ENCODE assay signal across 16 cellular contexts in the genomic region with DNA sequence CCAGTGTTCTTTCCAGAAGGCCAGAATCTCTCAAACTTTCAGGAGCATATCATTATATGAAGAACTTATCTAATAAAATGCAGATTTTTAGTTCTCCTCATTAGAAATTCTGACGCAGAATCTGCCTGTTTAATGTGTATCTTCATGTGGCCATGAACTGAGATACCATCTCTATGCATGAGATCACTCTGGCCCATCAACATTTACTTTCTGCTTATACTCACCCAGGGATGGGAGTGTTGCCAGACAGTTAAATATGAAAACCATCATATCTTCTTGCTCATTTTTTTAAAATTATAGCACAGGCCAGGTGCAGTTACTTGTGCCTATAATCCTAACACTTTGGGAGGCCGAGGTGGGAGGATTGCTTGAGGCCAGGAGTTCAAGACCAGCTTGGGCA.
"Had no signal": no experiment of that assay in that cellular context is flagged by ENCODE, and none has a peak within 500 bp of the region (broad histone marks: within the 10 kb centered on the region; RNA-seq: fewer than 3 reads in every experiment).

No MANE protein-coding gene starts in this region.

- H3K4me3 Mint-ChIP-seq: activated CD4-positive, alpha-beta T cell treated with anti-CD3 and anti-CD28 coated beads for 36 hours; activated naive CD8-positive, alpha-beta T cell; activated T-helper 1 cell treated with anti-CD3 and anti-CD28 coated beads, Interleukin-12 subunit alpha, Interleukin-12 subunit beta, Interleukin-2, Interleukin-4 antibody, amounts not matched to agents 30 ng/mL and 10 ng/mL and 1 ng/mL, durations not matched to agents 14 hours and 24 hours and 36 hours; naive B cell; neural progenitor cell; stimulated activated memory B cell treated with anti-CD40 and anti-IgM and Interleukin-4, amounts not matched to agents 10 μg/mL and 1 μg/mL and 100 μg/mL, for 72 hours; T-helper 2 cell treated with Interferon-gamma antibody and Interleukin-4, amounts not matched to agents 5 μg/mL and 100 μg/mL, for 36 hours; WTC11 had no signal

- H3K27ac Mint-ChIP-seq: activated CD4-positive, alpha-beta T cell treated with anti-CD3 and anti-CD28 coated beads for 36 hours; activated naive CD8-positive, alpha-beta T cell; activated T-helper 1 cell treated with anti-CD3 and anti-CD28 coated beads, Interleukin-12 subunit alpha, Interleukin-12 subunit beta, Interleukin-2, Interleukin-4 antibody, amounts not matched to agents 30 ng/mL and 10 ng/mL and 1 ng/mL, durations not matched to agents 14 hours and 24 hours and 36 hours; naive B cell; neural progenitor cell; stimulated activated memory B cell treated with anti-CD40 and anti-IgM and Interleukin-4, amounts not matched to agents 10 μg/mL and 1 μg/mL and 100 μg/mL, for 72 hours; T-helper 2 cell treated with Interferon-gamma antibody and Interleukin-4, amounts not matched to agents 5 μg/mL and 100 μg/mL, for 36 hours; WTC11 had no signal

- H3K9me3 Mint-ChIP-seq: activated T-helper 1 cell treated with anti-CD3 and anti-CD28 coated beads, Interleukin-12 subunit alpha, Interleukin-12 subunit beta, Interleukin-2, Interleukin-4 antibody, amounts not matched to agents 30 ng/mL and 10 ng/mL and 1 ng/mL, durations not matched to agents 14 hours and 24 hours and 36 hours; neural progenitor cell; T-helper 2 cell treated with Interferon-gamma antibody and Interleukin-4, amounts not matched to agents 5 μg/mL and 100 μg/mL, for 36 hours had no signal

- H3K4me3 ChIP-seq: colonic mucosa, left lung, neural progenitor cell had no signal

- H3K27me3 Mint-ChIP-seq: activated naive CD8-positive, alpha-beta T cell had no signal

- ATAC-seq: activated CD4-positive, alpha-beta T cell treated with anti-CD3 and anti-CD28 coated beads for 36 hours; left lung; stimulated activated memory B cell treated with anti-CD40 and anti-IgM and Interleukin-4, amounts not matched to agents 10 μg/mL and 1 μg/mL and 100 μg/mL, for 72 hours; WTC11 had no signal

- H3K36me3 Mint-ChIP-seq: activated naive CD8-positive, alpha-beta T cell; stimulated activated memory B cell treated with anti-CD40 and anti-IgM and Interleukin-4, amounts not matched to agents 10 μg/mL and 1 μg/mL and 100 μg/mL, for 72 hours; WTC11 had no signal

- H3K4me1 Mint-ChIP-seq: activated CD4-positive, alpha-beta T cell treated with anti-CD3 and anti-CD28 coated beads for 36 hours; naive B cell; stimulated activated memory B cell treated with anti-CD40 and anti-IgM and Interleukin-4, amounts not matched to agents 10 μg/mL and 1 μg/mL and 100 μg/mL, for 72 hours; WTC11 had no signal

- H3K4me1 ChIP-seq: colonic mucosa, left lung, neural progenitor cell had no signal

- H3K27ac ChIP-seq: colonic mucosa, left lung, neural progenitor cell had no signal

- DNase-seq: activated CD4-positive, alpha-beta T cell treated with anti-CD3 and anti-CD28 coated beads for 36 hours; activated CD4-positive, alpha-beta T cell treated with anti-CD3 and anti-CD28 coated beads, Interleukin-2, amount 50 U/mL, for 48 hours; activated gamma-delta T cell treated with Interleukin-2 at 50 U/mL for 16 hours; activated T-cell treated with anti-CD3 and anti-CD28 coated beads for 4 hours; amniotic stem cell; colonic mucosa; left lung; mammary epithelial cell; naive B cell; stimulated activated CD4-positive, alpha-beta T cell treated with anti-CD3 and anti-CD28 coated beads, Interleukin-4, amount 100 ng/mL, for 4 hours had no signal

- H3K36me3 ChIP-seq: colonic mucosa, left lung, neural progenitor cell had no signal

- H3K27me3 ChIP-seq: colonic mucosa, left lung, neural progenitor cell had no signal

- H3K9me3 ChIP-seq: colonic mucosa, left lung had no signal
